ENCODE assay signal across 8 cellular contexts in genomic region chr4:40316333-40316781, GRCh38. TPM values are rescaled to one million over a fixed set of nuclear protein-coding genes. Genes with fewer than 3 reads are reported as not detected.
A peak's percentile ranks its signal among the peaks of the same experiment; 100 is the strongest.
DNase-seq lines count a peak whose midpoint lies in the region; ATAC-seq lines count a peak whose summit lies in the region.

No MANE protein-coding gene starts in this region.

- H3K4me3 ChIP-seq in GM08714 (ENCODE audit: low read length): peak overlapping the region; percentile 62

- no peaks in the 10 kb centered on the region for H3K36me3 Mint-ChIP-seq in activated naive CD4-positive, alpha-beta T cell treated with anti-CD3 and anti-CD28 coated beads, Interleukin-2, amount 50 U/mL, for 72 hours

- H3K9me3 Mint-ChIP-seq in activated naive CD4-positive, alpha-beta T cell treated with anti-CD3 and anti-CD28 coated beads, Interleukin-2, amount 50 U/mL, for 72 hours: no peaks in the 10 kb centered on the region

- peak in 1 of 2 donors; percentile 56 for DNase-seq in activated naive CD4-positive, alpha-beta T cell treated with anti-CD3 and anti-CD28 coated beads, Interleukin-2, amount 50 U/mL, for 72 hours (ENCODE audit: low spot score in 2 of 2)
- DNase-seq in inferior parietal cortex (ENCODE audit: extremely low spot score) (peak; percentile 55), stromal cell of bone marrow (ENCODE audit: low read depth) (peak; percentile 95), NCI-H146 (lab: John Stamatoyannopoulos, UW) (no peak)
- no peak for DNase-seq in effector CD8-positive, alpha-beta T cell (lab: John Stamatoyannopoulos, UW)
- no peak for DNase-seq in NK-92 treated with Interleukin-12 subunit alpha and Interleukin-12 subunit beta, amount 100 ng/mL, for 24 hours (lab: John Stamatoyannopoulos, UW)

- peak; percentile 40 for ATAC-seq in HG03378 (IDR thresholded peaks at IDR 0.05; ENCODE audit: unreplicated experiment)
- ATAC-seq in activated naive CD4-positive, alpha-beta T cell treated with anti-CD3 and anti-CD28 coated beads, Interleukin-2, amount 50 U/mL, for 72 hours: peak; percentile 79 to 80

- H3K27ac Mint-ChIP-seq in activated naive CD4-positive, alpha-beta T cell treated with anti-CD3 and anti-CD28 coated beads, Interleukin-2, amount 50 U/mL, for 72 hours: peak overlapping the region; percentile 100

RNA-seq across cellular contexts. Expression of gene CHRNA9, which starts 18.8 kb away (rescaled TPM):
- not detected for total RNA-seq in activated naive CD4-positive, alpha-beta T cell treated with anti-CD3 and anti-CD28 coated beads, Interleukin-2, amount 50 U/mL, for 72 hours

Comparison
In these comparisons a context has a peak if more than half of its experiments do, and no peak if none do; other contexts are left out.
1. DNase-seq: peak in inferior parietal cortex (single experiment) and stromal cell of bone marrow (single experiment); none in NCI-H146 (single experiment), effector CD8-positive, alpha-beta T cell (single experiment) and NK-92 treated with Interleukin-12 subunit alpha and Interleukin-12 subunit beta, amount 100 ng/mL, for 24 hours (single experiment).